ENCODE assay signal across 1 cellular context in genomic region chr11:114215871-114216803, GRCh38.
TF ChIP-seq lines count a peak whose summit lies in the region.

No MANE protein-coding gene starts in this region.

TF ChIP-seq in HepG2, 621 proteins besides CTCF, POLR2A, EP300 and RAD21:
- TF ChIP-seq ZNF292 (CRISPR knock-in tag; IDR thresholded peaks at IDR 0.05; ENCODE audit: borderline replicate concordance, low read depth) (no peak), ZNF574 (CRISPR knock-in tag; IDR thresholded peaks at IDR 0.05) (no peak), SP1 (IDR thresholded peaks at IDR 0.05) (no peak), SP1 (CRISPR knock-in tag; IDR thresholded peaks at IDR 0.05) (no peak), SMYD3 (CRISPR knock-in tag; IDR thresholded peaks at IDR 0.05) (no peak), AKNA (CRISPR knock-in tag; IDR thresholded peaks at IDR 0.05; ENCODE audit: borderline replicate concordance) (no peak)
